Comparison of ENCODE assay signal across 16 cellular contexts in the genomic region with DNA sequence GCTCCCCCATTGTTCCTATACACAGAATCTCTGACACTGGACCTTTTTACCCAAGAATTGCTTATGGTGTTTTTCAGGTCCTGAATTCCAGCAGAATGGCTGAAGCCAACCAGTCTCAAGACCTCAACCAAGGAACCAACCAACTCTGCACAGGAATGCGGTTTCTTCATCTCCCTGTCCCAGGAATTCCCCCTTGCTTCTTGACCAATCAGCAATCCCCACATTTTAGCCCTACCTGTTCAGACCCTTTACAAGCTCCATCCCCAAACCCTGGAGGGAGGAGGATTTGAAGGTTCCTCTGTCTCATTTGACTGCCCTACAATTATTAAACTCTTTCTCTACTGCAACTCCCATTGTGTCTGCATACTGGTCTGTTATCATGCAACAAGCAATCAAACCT. TPM values are rescaled to one million over a fixed set of nuclear protein-coding genes. Genes with fewer than 3 reads are reported as not detected.
DNase-seq lines count a peak whose midpoint lies in the region; ATAC-seq, FAIRE-seq and TF ChIP-seq lines count a peak whose summit lies in the region.
"Had no signal": no experiment of that assay in that cellular context is flagged by ENCODE, and none has a peak within 500 bp of the region (broad histone marks: within the 10 kb centered on the region; RNA-seq: fewer than 3 reads in every experiment).

No MANE protein-coding gene starts in this region.

- no peaks in the 10 kb centered on the region for H3K9me3 Mint-ChIP-seq in GM23338
- H3K9me3 Mint-ChIP-seq: HFFc6 had no signal

- 100% methylated on average over 1 of the region's 1 CpG; no CpG with 5 or more reads in 1 of the 2 experiments for WGBS in H1 (ENCODE audit: extremely low coverage in 1 of 2, insufficient coverage in 1 of 2, insufficient read length in 1 of 2, insufficient replicate concordance in 2 of 2, low coverage in 1 of 2, low lambda C conversion rate in 2 of 2, missing lambda C conversion rate in 1 of 2), 2 experiments
- WGBS in small intestine, 3 donors = 99 to 100% (median 100%) methylated on average over 1 of the region's 1 CpG

- H3K23me2 ChIP-seq in H1 (ENCODE audit: low read depth, low read length) = no peaks in the 10 kb centered on the region

- H2BK15ac ChIP-seq in H1 (ENCODE audit: low read length) = no peak overlapping the region

- H2AFZ ChIP-seq in GM23338 = no peak overlapping the region
- H2AFZ ChIP-seq in H1 (ENCODE audit: low read length) = no peak overlapping the region

- H2BK12ac ChIP-seq in H1 (ENCODE audit: low read depth, low read length) = no peak overlapping the region

- ATAC-seq in GM23338 = no peak; the same call in 1 of the 3 replicates
- no peak for ATAC-seq in HG03045 (IDR thresholded peaks at IDR 0.05; ENCODE audit: unreplicated experiment)

- H3K27me3 ChIP-seq in GM23338 (ENCODE audit: insufficient read depth) = no peaks in the 10 kb centered on the region
- H3K27me3 ChIP-seq in H1 (replicated peaks in 1 of 4; ENCODE audit: control insufficient read depth in 3 of 4, extremely low read depth in 1 of 4, insufficient read depth in 3 of 4, low read length in 3 of 4) = peaks cover 0 to 1% (median 0%) of the 10 kb centered on the region in 4 experiments; a peak in 1 of 7 replicates
- H3K27me3 ChIP-seq in small intestine (ENCODE audit: control insufficient read depth in 2 of 2, insufficient read depth in 2 of 2, low read length in 2 of 2) = no peaks in the 10 kb centered on the region

- H3K4me1 ChIP-seq in GM23338 (ENCODE audit: insufficient read depth) (no peaks in the 10 kb centered on the region), H1 (replicated peaks in 1 of 4; ENCODE audit: control insufficient read depth in 3 of 4, insufficient read depth in 4 of 4, low read length in 3 of 4) (no peaks in the 10 kb centered on the region), small intestine (ENCODE audit: control insufficient read depth in 2 of 2, insufficient read depth in 1 of 2, low read depth in 1 of 2, low read length in 1 of 2) (no peaks in the 10 kb centered on the region)
- H3K4me1 ChIP-seq: HAP-1 had no signal

- POLR2A ChIA-PET in H1 (lab: Charles Lee; ENCODE audit: partially characterized antibody) = no interaction called here

- H2BK5ac ChIP-seq in H1 (ENCODE audit: low read depth, low read length) = no peak overlapping the region

- no peaks in the 10 kb centered on the region for H3F3A ChIP-seq in GM23338 (replicated peaks; ENCODE audit: low read depth)

- H3K9me3 ChIP-seq in H1 (ENCODE audit: insufficient read depth in 2 of 2, low read depth in 1 of 2, low read length in 1 of 2) = no peaks in the 10 kb centered on the region
- no peaks in the 10 kb centered on the region for H3K9me3 ChIP-seq in small intestine (ENCODE audit: control insufficient read depth, low read depth)
- H3K9me3 ChIP-seq: HAP-1 had no signal

- no peak overlapping the region for H3K23ac ChIP-seq in H1 (ENCODE audit: insufficient read length)

- H3K4me1 Mint-ChIP-seq in GM23338 = no peaks in the 10 kb centered on the region
- H3K4me1 Mint-ChIP-seq: CD4-positive, alpha-beta memory T cell had no signal

- TF ChIP-seq POLR2A in H1 (IDR thresholded peaks at IDR 0.05; ENCODE audit: control extremely low read depth in 1 of 2, low read depth in 2 of 2, low read length in 2 of 2) = no peak

- peaks cover 2% of the 10 kb centered on the region for H3K27me3 Mint-ChIP-seq in GM23338 (ENCODE audit: insufficient read depth, low read depth, poor library complexity)
- H3K27me3 Mint-ChIP-seq: B cell; CD4-positive, alpha-beta memory T cell had no signal

- no peak overlapping the region for H3K4ac ChIP-seq in H1 (replicated peaks; ENCODE audit: insufficient read length, low read depth, low read length)

- no peak overlapping the region for H4K5ac ChIP-seq in H1 (ENCODE audit: insufficient read length, low read depth, low read length)

- no peak overlapping the region for H4K91ac ChIP-seq in H1 (replicated peaks; ENCODE audit: insufficient read length, low read length)

- H4K8ac ChIP-seq in H1 (ENCODE audit: extremely low read depth, insufficient read depth, low read length) = no peak overlapping the region

- no peak overlapping the region for H3K56ac ChIP-seq in H1 (replicated peaks; ENCODE audit: insufficient read length, low read depth, low read length)

- peaks cover 2% of the 10 kb centered on the region; the same call in 2 of the 3 replicates for H3K36me3 Mint-ChIP-seq in GM23338 (ENCODE audit: low read depth)

- H3K27ac ChIP-seq in GM23338 (ENCODE audit: low read depth) (no peak overlapping the region), H1 (ENCODE audit: low read depth, low read length) (no peak overlapping the region), small intestine (ENCODE audit: low read depth in 1 of 2, low read length in 1 of 2) (no peak overlapping the region)

- FAIRE-seq in H1 (lab: Jason Lieb, UNC) (peak; percentile 42), small intestine (lab: Jason Lieb, UNC) (no peak)
- FAIRE-seq: GM12892 had no signal

- no peak overlapping the region for H2BK20ac ChIP-seq in H1 (ENCODE audit: low read length)

- H3K9me2 ChIP-seq in GM23338 (ENCODE audit: insufficient read depth) = no peaks in the 10 kb centered on the region

- no peak overlapping the region for H3K14ac ChIP-seq in H1 (ENCODE audit: insufficient read length)

- no peak for TF ChIP-seq CTCF in GM23338 (conservative IDR thresholded peaks at IDR 0.05; ENCODE audit: low read depth in 2 of 2)
- no peak for TF ChIP-seq CTCF in H1 (IDR thresholded peaks at IDR 0.05; ENCODE audit: control extremely low read depth in 1 of 3, insufficient read depth in 1 of 3, low read depth in 1 of 3, low read length in 3 of 3)

- H3K4me2 ChIP-seq in GM23338 = no peak overlapping the region
- H3K4me2 ChIP-seq in H1 (ENCODE audit: insufficient read depth in 1 of 2, low read depth in 2 of 2, low read length in 2 of 2) = no peak overlapping the region

- TF ChIP-seq EP300 in H1 (IDR thresholded peaks at IDR 0.05; ENCODE audit: borderline replicate concordance in 1 of 2, low read depth in 2 of 2, low read length in 2 of 2) = no peak

- H3K18ac ChIP-seq in H1 (ENCODE audit: extremely low read depth, low read length) = no peak overlapping the region

- no peak overlapping the region for H2BK120ac ChIP-seq in H1 (replicated peaks; ENCODE audit: low read depth, low read length)

- H3K27ac Mint-ChIP-seq in GM23338 = no peak overlapping the region
- H3K27ac Mint-ChIP-seq: B cell; CD4-positive, alpha-beta memory T cell; HFFc6 had no signal

- H3K79me1 ChIP-seq in H1 (ENCODE audit: low read depth, low read length) = no peaks in the 10 kb centered on the region; the same call in 1 of the 2 replicates

- CTCF ChIA-PET in H1 (lab: Charles Lee; ENCODE audit: partially characterized antibody) = no interaction called here

- H3K9ac ChIP-seq in H1 (replicated peaks in 1 of 4; ENCODE audit: extremely low read depth in 1 of 4, low read depth in 3 of 4, low read length in 3 of 4) = no peak overlapping the region

- no peak overlapping the region for H3K4me3 Mint-ChIP-seq in GM23338
- H3K4me3 Mint-ChIP-seq: B cell; CD4-positive, alpha-beta memory T cell; HFFc6 had no signal

- H2AK5ac ChIP-seq in H1 (ENCODE audit: low read depth, low read length) = no peak overlapping the region

- H3K36me3 ChIP-seq in GM23338 (ENCODE audit: insufficient read depth) (no peaks in the 10 kb centered on the region), H1 (ENCODE audit: control insufficient read depth in 2 of 4, insufficient read depth in 4 of 4, low read length in 3 of 4) (peaks cover 0 to 8% (median 0%) of the 10 kb centered on the region in 4 experiments; a peak in 1 of 8 replicates), small intestine (ENCODE audit: control insufficient read depth in 2 of 2, insufficient read depth in 2 of 2, low read length in 2 of 2) (peaks cover 0 to 7% of the 10 kb centered on the region in 2 donors)

- no peak for TF ChIP-seq RAD21 in H1 (IDR thresholded peaks at IDR 0.05 in 1 of 2, conservative IDR thresholded peaks at IDR 0.05 in 1 of 2; ENCODE audit: low read depth in 2 of 2, low read length in 2 of 2)

- H4K20me1 ChIP-seq in GM23338 (replicated peaks; ENCODE audit: insufficient read depth) = no peaks in the 10 kb centered on the region
- H4K20me1 ChIP-seq in H1 (replicated peaks in 1 of 2; ENCODE audit: control insufficient read depth in 1 of 2, insufficient read depth in 2 of 2, low read length in 2 of 2) = no peaks in the 10 kb centered on the region

- H3K79me2 ChIP-seq in GM23338 (replicated peaks; ENCODE audit: insufficient read depth) (0 out of 2 replicates have a peak, but pooled peaks cover 4% of the 10 kb centered on the region), H1 (ENCODE audit: control insufficient read depth in 1 of 2, insufficient read depth in 2 of 2, low read length in 2 of 2) (no peaks in the 10 kb centered on the region)

- H3K4me3 ChIP-seq in GM23338 (no peak overlapping the region), H1 (ENCODE audit: extremely low read depth in 1 of 4, insufficient read depth in 2 of 4, low read depth in 3 of 4, low read length in 4 of 4) (no peak overlapping the region), small intestine (ENCODE audit: low read depth in 1 of 2, low read length in 2 of 2) (no peak overlapping the region)
- H3K4me3 ChIP-seq: HAP-1 had no signal

- peak; percentile 62 for DNase-seq in GM23338 (ENCODE audit: low spot score)
- no peak for DNase-seq in H1 (ENCODE audit: low read depth in 1 of 2, low spot score in 2 of 2)
- peak; percentile 45 for DNase-seq in iPS DF 19.7 (ENCODE audit: low read depth, low spot score)
- DNase-seq in small intestine = no peak
- no peak for DNase-seq in midbrain (lab: John Stamatoyannopoulos, UW)
- DNase-seq: C1 segment of cervical spinal cord; Calu3; CD4-positive, alpha-beta memory T cell; COR-L47; DMS53; DMS79 treated with DMSO at 0.1 percent for 48 hours; HFFc6 had no signal

TF ChIP-seq in GM23338, 12 proteins besides CTCF, POLR2A, EP300 and RAD21 (continues in another document):
- TF ChIP-seq ZNF114 (CRISPR knock-in tag; IDR thresholded peaks at IDR 0.05) (no peak), CREB1 (CRISPR knock-in tag; IDR thresholded peaks at IDR 0.05; ENCODE audit: low read depth) (no peak)

TF ChIP-seq in H1, 55 proteins besides CTCF, POLR2A, EP300 and RAD21:
- TF ChIP-seq ASH2L (IDR thresholded peaks at IDR 0.05; ENCODE audit: low read length) = no peak
- peak; percentile 69 for TF ChIP-seq TEAD4 (IDR thresholded peaks at IDR 0.05; ENCODE audit: low read depth, low read length)

RNA-seq across cellular contexts. Expression of gene HIBADH, which starts 35.5 kb away (rescaled TPM):
- 51.0 and 57.0 TPM in 2 replicates for total RNA-seq in GM23338 (2014; rRNA removed; shearing (Covaris generic))
- polyA plus RNA-seq in GM23338 (2016; fragmentation: Nextera tagmentation; extraction: Ambion mirVana) (29.0 and 31.3 TPM in 2 replicates), H1 (2011; rRNA removed) (28.8 and 39.5 TPM in 2 replicates), small intestine (10 to 100 TPM; 30.5 to 50.8 (median 44.9) TPM)
- 29.9 and 30.1 TPM in 2 replicates for total RNA-seq in H1 (2021; fragmentation: NEBNext Ultra II Directional; extraction: Animal tissue kit (Norgen Biotek cat#: 25700))
- polyA plus RNA-seq in H1 (2011; cell fraction: cytosol; rRNA removed) = 48.5 TPM
- 14.5 TPM for polyA plus RNA-seq in H1 (2011; cell fraction: nucleus; rRNA removed)
- 28.1 to 33.2 TPM (median 30.2 TPM) in 4 replicates for polyA plus RNA-seq in H1 (2012, experiment 1 of 2)
- polyA plus RNA-seq in H1 (2012, experiment 2 of 2) = 7.7 TPM
- 23.7 TPM for polyA plus RNA-seq in H1 (2013, experiment 1 of 2)
- 25.2 TPM for polyA plus RNA-seq in H1 (2013, experiment 2 of 2)
- polyA minus RNA-seq in H1 (2011; rRNA and poly(A)+ RNA removed) = 20.9 and 32.8 TPM in 2 replicates
- polyA minus RNA-seq in H1 (2011; cell fraction: cytosol; rRNA and poly(A)+ RNA removed) = 13.5 TPM
- polyA minus RNA-seq in H1 (2011; cell fraction: nucleus; rRNA and poly(A)+ RNA removed) = 24.1 TPM

Comparison
In these comparisons a context has a peak if more than half of its experiments do, and no peak if none do; other contexts are left out.
1. DNase-seq: peak in GM23338 (single experiment) and iPS DF 19.7 (single experiment); none in H1 (0 of 2), small intestine (single experiment) and midbrain (single experiment).